In genomic region chr16:29698042-29698441, GRCh38 we compare ENCODE assay signal across 32 cellular contexts. TPM values are rescaled to one million over a fixed set of nuclear protein-coding genes. Genes with fewer than 3 reads are reported as not detected.
"Had no signal": no experiment of that assay in that cellular context is flagged by ENCODE, and none has a peak within 500 bp of the region (broad histone marks: within the 10 kb centered on the region; RNA-seq: fewer than 3 reads in every experiment).

No MANE protein-coding gene starts in this region.

- H3K36me3 Mint-ChIP-seq: memory B cell had no signal

- H3K36me3 ChIP-seq: esophagus squamous epithelium, pancreas, suprapubic skin, tibial artery had no signal

- H3K4me1 ChIP-seq: pancreas, psoas muscle had no signal

- H3K27ac ChIP-seq: epithelial cell of prostate, esophagus squamous epithelium, pancreas, psoas muscle, suprapubic skin, tibial artery had no signal

- H3K27me3 ChIP-seq: pancreas, suprapubic skin had no signal

- H3K9me3 Mint-ChIP-seq: activated naive CD4-positive, alpha-beta T cell treated with anti-CD3 and anti-CD28 coated beads for 36 hours; naive thymus-derived CD4-positive, alpha-beta T cell had no signal

- DNase-seq: activated CD4-positive, alpha-beta T cell treated with anti-CD3 and anti-CD28 coated beads for 48 hours; activated CD4-positive, alpha-beta T cell treated with anti-CD3 and anti-CD28 coated beads, Interleukin-2, amount 50 U/mL, for 48 hours; activated CD8-positive, alpha-beta memory T cell treated with anti-CD3 and anti-CD28 coated beads for 24 hours; activated effector memory CD4-positive, alpha-beta T cell treated with anti-CD3 and anti-CD28 coated beads, Interleukin-2, amount 50 U/mL, for 16 hours; activated naive CD4-positive, alpha-beta T cell treated with anti-CD3 and anti-CD28 coated beads for 36 hours; amniotic stem cell; central memory CD4-positive, alpha-beta T cell; dermis blood vessel endothelial cell; effector CD4-positive, alpha-beta T cell; esophagus squamous epithelium; left cardiac atrium; midbrain; naive thymus-derived CD4-positive, alpha-beta T cell; nucleus accumbens; psoas muscle; stimulated activated CD4-positive, alpha-beta T cell treated with anti-CD3 and anti-CD28 coated beads, Interleukin-1b, Interleukin-23, amount 100 ng/mL, for 48 hours; stimulated activated CD4-positive, alpha-beta T cell treated with anti-CD3 and anti-CD28 coated beads, Interleukin-4, amount 100 ng/mL, for 4 hours; stimulated activated CD8-positive, alpha-beta memory T cell treated with anti-CD3 and anti-CD28 coated beads, Interleukin-4, amount 100 ng/mL, for 48 hours; stimulated activated naive CD4-positive, alpha-beta T cell; T-helper 17 cell; T1000; tibial artery had no signal

- FAIRE-seq: astrocyte, frontal cortex, islet of Langerhans, pancreas had no signal

- H3K4me3 Mint-ChIP-seq: activated naive CD4-positive, alpha-beta T cell treated with anti-CD3 and anti-CD28 coated beads for 36 hours; memory B cell; naive thymus-derived CD4-positive, alpha-beta T cell; T-helper 17 cell had no signal

- H3K4me3 ChIP-seq: esophagus squamous epithelium, pancreas, psoas muscle, smooth muscle cell, suprapubic skin, tibial artery had no signal

- ATAC-seq: activated CD4-positive, CD25-positive, alpha-beta regulatory T cell treated with anti-CD3 and anti-CD28 coated beads, Interleukin-2, amount 50 U/mL, for 24 hours; left cardiac atrium; naive thymus-derived CD4-positive, alpha-beta T cell; pancreas; psoas muscle; T-helper 17 cell had no signal

- H3K9me3 ChIP-seq: esophagus squamous epithelium, pancreas, psoas muscle, suprapubic skin, tibial artery had no signal

- H3K27ac Mint-ChIP-seq: activated naive CD4-positive, alpha-beta T cell treated with anti-CD3 and anti-CD28 coated beads for 36 hours; memory B cell had no signal

- H3K4me2 ChIP-seq: smooth muscle cell had no signal

- H3K27me3 Mint-ChIP-seq: naive thymus-derived CD4-positive, alpha-beta T cell; T-helper 17 cell had no signal

RNA-seq across cellular contexts. Expression of gene SPN, which starts 35.0 kb away (rescaled TPM):
- total RNA-seq: dermis blood vessel endothelial cell, smooth muscle cell had no signal
- polyA plus RNA-seq: smooth muscle cell had no signal

RNA-seq across cellular contexts. Expression of gene C16orf54, which starts 47.7 kb away (rescaled TPM):
- total RNA-seq: astrocyte, dermis blood vessel endothelial cell, smooth muscle cell had no signal
- polyA plus RNA-seq: neural cell, smooth muscle cell had no signal
